In the genomic region with DNA sequence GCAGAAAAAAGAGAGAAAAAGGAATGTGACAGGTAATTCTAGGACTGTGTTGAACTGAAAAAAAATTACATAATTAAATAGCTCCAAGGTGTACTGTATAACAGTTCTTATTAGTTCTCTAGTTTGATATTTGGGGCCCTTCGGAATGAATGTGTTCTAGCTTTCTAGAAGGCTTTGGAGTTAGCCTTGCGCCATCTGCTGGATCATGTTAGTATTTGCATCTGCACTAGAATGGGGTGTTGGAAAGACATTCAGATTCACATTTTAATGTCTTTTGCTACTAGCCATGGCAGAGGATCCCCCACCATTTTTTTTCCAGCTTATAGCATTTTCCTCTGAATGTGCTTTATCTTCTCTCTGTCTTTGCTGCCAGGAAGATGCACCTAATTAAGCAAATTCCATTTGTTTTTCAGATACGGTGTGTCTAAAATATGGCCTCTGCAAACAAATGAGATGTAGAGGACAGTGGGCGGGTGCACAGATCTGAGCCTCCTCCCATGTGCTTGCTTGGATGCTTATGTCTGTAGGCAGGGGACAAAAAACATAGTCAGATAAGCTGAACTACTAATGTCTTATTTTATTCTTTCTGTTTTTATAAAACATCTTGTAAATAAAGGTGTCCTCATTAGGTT, we compare ENCODE assay signal across 8 cellular contexts.
A peak's percentile ranks its signal among the peaks of the same experiment; 100 is the strongest.
DNase-seq lines count a peak whose midpoint lies in the region; ATAC-seq and TF ChIP-seq lines count a peak whose summit lies in the region.

No MANE protein-coding gene starts in this region.

- H3K4me1 ChIP-seq in uterus, result no peaks in the 10 kb centered on the region

- intact Hi-C loops in uterus (cut with DNase I; ENCODE audit: low total_unique reads), result no loop called here

- ATAC-seq in GM21360 (IDR thresholded peaks at IDR 0.05; ENCODE audit: unreplicated experiment) (peak; percentile 80), HG03571 (IDR thresholded peaks at IDR 0.05; ENCODE audit: unreplicated experiment) (peak; percentile 83)

- H3K36me3 ChIP-seq in uterus, result no peaks in the 10 kb centered on the region

- TF ChIP-seq CTCF in fibroblast of villous mesenchyme (IDR thresholded peaks at IDR 0.05; ENCODE audit: insufficient read depth, low read depth, low read length) (peak; percentile 84), uterus (IDR thresholded peaks at IDR 0.05) (peak; percentile 61 to 74 (median 68))

- TF ChIP-seq POLR2A in uterus (IDR thresholded peaks at IDR 0.05), result no peak

- no peaks in the 10 kb centered on the region for H3K27me3 ChIP-seq in uterus

- DNase-seq in DMS79 treated with DMSO at 0.1 percent for 48 hours (lab: John Stamatoyannopoulos, UW), result peak; percentile 79
- DNase-seq in NCI-H774 (lab: John Stamatoyannopoulos, UW), result peak; percentile 57
- peak; percentile 22 for DNase-seq in activated T-cell treated with anti-CD3 and anti-CD28 coated beads for 4 hours
- DNase-seq in fibroblast of villous mesenchyme (ENCODE audit: low read depth), result peak; percentile 76
- peak; percentile 22 for DNase-seq in occipital lobe (lab: John Stamatoyannopoulos, UW)
- DNase-seq in uterus, result peak; percentile 20 to 45

- no peak overlapping the region for H3K27ac ChIP-seq in uterus

- H3K9me3 ChIP-seq in uterus, result no peaks in the 10 kb centered on the region

- H3K4me3 ChIP-seq in fibroblast of villous mesenchyme (ENCODE audit: low read depth, low read length), result no peak overlapping the region
- H3K4me3 ChIP-seq in uterus, result no peak overlapping the region

Comparison
In these comparisons a context has a peak if more than half of its experiments do, and no peak if none do; other contexts are left out.
1. DNase-seq: peak in every context shown above with its lines; median percentile 79 in DMS79 treated with DMSO at 0.1 percent for 48 hours; 76 in fibroblast of villous mesenchyme; 57 in NCI-H774; 32 in uterus; 22 in activated T-cell treated with anti-CD3 and anti-CD28 coated beads for 4 hours; 22 in occipital lobe.